ENCODE assay signal across 26 cellular contexts in the genomic region with DNA sequence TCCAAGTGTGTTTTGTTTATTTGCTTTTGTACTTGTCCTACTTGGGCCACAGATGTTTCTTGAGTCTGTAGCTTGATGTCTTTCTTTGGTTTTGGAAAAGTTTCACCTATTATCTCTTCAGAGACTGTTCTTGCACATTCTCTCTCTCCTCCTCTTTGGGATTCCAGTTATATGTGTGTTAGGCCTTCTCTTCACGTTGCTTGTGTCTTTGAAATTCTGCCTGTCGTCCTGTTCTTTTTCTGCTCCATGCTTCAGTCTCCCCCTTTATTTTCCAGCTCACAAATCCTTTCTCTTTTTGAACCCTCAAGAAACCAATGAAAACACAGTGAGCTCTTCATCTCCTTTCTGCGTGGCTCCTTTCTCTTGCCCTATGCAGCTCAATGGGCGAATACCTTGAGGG.
"Had no signal": no experiment of that assay in that cellular context is flagged by ENCODE, and none has a peak within 500 bp of the region (broad histone marks: within the 10 kb centered on the region; RNA-seq: fewer than 3 reads in every experiment).

No MANE protein-coding gene starts in this region.

- H3K9me3 ChIP-seq: colonic mucosa, gastrocnemius medialis, lower lobe of right lung, mucosa of descending colon had no signal

- H3K4me3 Mint-ChIP-seq: dendritic cell treated with granulocyte-macrophage colony-stimulating factor and Interleukin-4, amounts not matched to agents 40 ng/mL and 50 ng/mL, for 4 days; endodermal cell; mesothelial cell of epicardium had no signal

- H3K9me3 Mint-ChIP-seq: dendritic cell treated with granulocyte-macrophage colony-stimulating factor and Interleukin-4, amounts not matched to agents 40 ng/mL and 50 ng/mL, for 4 days had no signal

- H3K27me3 ChIP-seq: colonic mucosa, dorsolateral prefrontal cortex, esophagus squamous epithelium, gastrocnemius medialis, heart right ventricle, left lung had no signal

- ATAC-seq: esophagus mucosa, gastrocnemius medialis, heart right ventricle, left cardiac atrium, left lung, left ventricle myocardium superior, lower lobe of right lung, mucosa of descending colon had no signal

- H3K27ac Mint-ChIP-seq: dendritic cell treated with granulocyte-macrophage colony-stimulating factor and Interleukin-4, amounts not matched to agents 40 ng/mL and 50 ng/mL, for 4 days; endodermal cell; mesothelial cell of epicardium had no signal

- H3K27ac ChIP-seq: colonic mucosa, epithelial cell of prostate, esophagus squamous epithelium, gastrocnemius medialis, heart right ventricle, left lung, lower lobe of right lung had no signal

- DNase-seq: colonic mucosa; cortex of kidney; dorsolateral prefrontal cortex; effector CD4-positive, alpha-beta T cell; effector memory CD4-positive, alpha-beta T cell; endodermal cell; erythroblast; esophagus squamous epithelium; foreskin fibroblast; foreskin melanocyte; gastrocnemius medialis; glutamatergic neuron; head of caudate nucleus; heart right ventricle; hippocampal formation; left cardiac atrium; left lung; left ventricle myocardium superior; lower lobe of right lung; mesenchymal stem cell; mucosa of descending colon; naive B cell had no signal

- H3K4me3 ChIP-seq: colonic mucosa, dorsolateral prefrontal cortex, esophagus squamous epithelium, gastrocnemius medialis, heart right ventricle, left lung, lower lobe of right lung, mucosa of descending colon had no signal

- H3K4me1 ChIP-seq: colonic mucosa, esophagus squamous epithelium, gastrocnemius medialis, left lung, lower lobe of right lung had no signal

- H3K4me1 Mint-ChIP-seq: mesothelial cell of epicardium had no signal

- H3K27me3 Mint-ChIP-seq: dendritic cell treated with granulocyte-macrophage colony-stimulating factor and Interleukin-4, amounts not matched to agents 40 ng/mL and 50 ng/mL, for 4 days; naive B cell had no signal

- H3K36me3 ChIP-seq: colonic mucosa had no signal
